In the genomic region with DNA sequence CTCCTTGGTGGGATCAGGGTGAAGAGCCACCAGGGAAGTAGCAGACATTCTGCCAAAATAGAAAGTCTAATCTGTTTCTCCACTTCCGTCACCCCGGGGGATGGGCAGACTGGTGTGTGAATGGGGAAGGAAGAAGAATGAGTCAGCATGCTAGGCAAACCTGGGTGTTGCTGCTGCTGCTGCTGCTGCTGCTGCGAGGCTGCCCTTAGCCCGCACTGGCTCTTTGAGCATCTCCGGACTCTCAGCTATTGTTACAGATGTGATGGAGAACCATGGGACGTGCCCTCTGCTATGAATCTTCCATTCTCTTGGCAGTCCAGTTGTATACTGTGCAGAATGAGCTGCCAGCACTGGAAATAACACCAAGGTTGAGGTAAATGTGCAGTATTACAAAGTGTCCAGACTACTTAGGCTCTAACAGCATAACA, we compare ENCODE assay signal across 8 cellular contexts.
A peak's percentile ranks its signal among the peaks of the same experiment; 100 is the strongest.
DNase-seq lines count a peak whose midpoint lies in the region; ATAC-seq lines count a peak whose summit lies in the region.

No MANE protein-coding gene starts in this region.

- no peaks in the 10 kb centered on the region for H3K36me3 ChIP-seq in BLaER1 treated with 17β-estradiol and CSF1 and Interleukin-3, amounts not matched to agents 10 nM and 100 nM

- peak; percentile 98 for ATAC-seq in GM18909 (IDR thresholded peaks at IDR 0.05; ENCODE audit: poor library complexity, unreplicated experiment)
- ATAC-seq in HG03135 (IDR thresholded peaks at IDR 0.05; ENCODE audit: unreplicated experiment) = peak; percentile 96
- ATAC-seq in left cardiac atrium = peak; percentile 73 to 88

- H3K4me1 ChIP-seq in BLaER1 treated with 17β-estradiol and CSF1 and Interleukin-3, amounts not matched to agents 10 nM and 100 nM = peaks cover 43 to 52% (median 48%) of the 10 kb centered on the region in 10 experiments

- H4K20me1 ChIP-seq in BLaER1 treated with 17β-estradiol and CSF1 and Interleukin-3, amounts not matched to agents 10 nM and 100 nM = peaks cover 0 to 6% (median 0%) of the 10 kb centered on the region in 11 experiments; a peak in 2 of 22 replicates

- peak overlapping the region in 9 of 11 experiments; percentile 64 to 88 (median 77); a peak in 18 of 22 replicates for H3K27ac ChIP-seq in BLaER1 treated with 17β-estradiol and CSF1 and Interleukin-3, amounts not matched to agents 10 nM and 100 nM

- H3K4me2 ChIP-seq in BLaER1 treated with 17β-estradiol and CSF1 and Interleukin-3, amounts not matched to agents 10 nM and 100 nM = peak overlapping the region; percentile 70 to 88 (median 81)

- H3K9ac ChIP-seq in BLaER1 treated with 17β-estradiol and CSF1 and Interleukin-3, amounts not matched to agents 10 nM and 100 nM = peak overlapping the region in 9 of 11 experiments; percentile 29 to 76 (median 59); a peak in 14 of 22 replicates

- DNase-seq in SIG-M5 treated with dmso at 0.1 percent for 504 hours (lab: John Stamatoyannopoulos, UW; ENCODE audit: unreplicated experiment) (peak; percentile 94), activated gamma-delta T cell treated with Interleukin-2 at 50 U/mL for 16 hours (peak; percentile 59), left cardiac atrium (peak; percentile 81), NCI-H2029 (lab: John Stamatoyannopoulos, UW) (no peak)
- peak; percentile 39 to 58 (median 43) for DNase-seq in stimulated activated CD4-positive, alpha-beta T cell treated with anti-CD3 and anti-CD28 coated beads, Interleukin-12 subunit alpha, Interleukin-12 subunit beta, amount 100 ng/mL, for 48 hours (ENCODE audit: low read depth in 2 of 3, low spot score in 1 of 3)

- intact Hi-C loops in left cardiac atrium (cut with DNase I) = no loop called here

- H3K27me3 ChIP-seq in BLaER1 treated with 17β-estradiol and CSF1 and Interleukin-3, amounts not matched to agents 10 nM and 100 nM = peaks cover 0 to 9% (median 0%) of the 10 kb centered on the region in 11 experiments; a peak in 2 of 22 replicates

- peaks cover 0 to 20% (median under 1%) of the 10 kb centered on the region in 11 experiments; a peak in 10 of 22 replicates for H3K9me3 ChIP-seq in BLaER1 treated with 17β-estradiol and CSF1 and Interleukin-3, amounts not matched to agents 10 nM and 100 nM (replicated peaks in 1 of 11)

- H3K4me3 ChIP-seq in BLaER1 treated with 17β-estradiol and CSF1 and Interleukin-3, amounts not matched to agents 10 nM and 100 nM = peak overlapping the region in 1 of 10 experiments; percentile 18; a peak in 1 of 20 replicates
